Comparison of ENCODE assay signal across 8 cellular contexts in genomic region chr11:113305440-113306336, GRCh38. TPM values are rescaled to one million over a fixed set of nuclear protein-coding genes. Genes with fewer than 3 reads are reported as not detected.
DNase-seq lines count a peak whose midpoint lies in the region; ATAC-seq and TF ChIP-seq lines count a peak whose summit lies in the region.

No MANE protein-coding gene starts in this region.

- POLR2A ChIA-PET in activated CD4-positive, alpha-beta memory T cell treated with anti-CD3 and anti-CD28 coated beads for 36 hours (lab: Charles Lee), result interaction anchor here (1.3 kb wide), 1 partner anchor 9 kb away, joined by 5 read pairs; the partner anchor contains the start of gene TTC12

- no peaks in the 10 kb centered on the region for H3K36me3 Mint-ChIP-seq in activated CD4-positive, alpha-beta memory T cell treated with anti-CD3 and anti-CD28 coated beads for 36 hours
- no peaks in the 10 kb centered on the region for H3K36me3 Mint-ChIP-seq in mesothelial cell of epicardium

- peaks cover 2% of the 10 kb centered on the region for H3K4me1 Mint-ChIP-seq in activated CD4-positive, alpha-beta memory T cell treated with anti-CD3 and anti-CD28 coated beads for 36 hours (ENCODE audit: low read depth)
- no peaks in the 10 kb centered on the region for H3K4me1 Mint-ChIP-seq in mesothelial cell of epicardium

- H3K9me3 Mint-ChIP-seq in activated CD4-positive, alpha-beta memory T cell treated with anti-CD3 and anti-CD28 coated beads for 36 hours, result no peaks in the 10 kb centered on the region
- H3K9me3 Mint-ChIP-seq in mesothelial cell of epicardium, result no peaks in the 10 kb centered on the region

- intact Hi-C loops in activated CD4-positive, alpha-beta memory T cell treated with anti-CD3 and anti-CD28 coated beads for 36 hours (cut with micrococcal nuclease), result loop anchor here (1.0 to 2.0 kb wide), 3 partner anchors 227 to 491 kb away; no protein-coding TSS in a partner anchor

- peaks cover 5% of the 10 kb centered on the region for H3K27me3 Mint-ChIP-seq in activated CD4-positive, alpha-beta memory T cell treated with anti-CD3 and anti-CD28 coated beads for 36 hours
- H3K27me3 Mint-ChIP-seq in mesothelial cell of epicardium (ENCODE audit: low read depth), result peaks cover 7% of the 10 kb centered on the region

- peak; percentile 80 for ATAC-seq in HG02981 (IDR thresholded peaks at IDR 0.05; ENCODE audit: unreplicated experiment)

- H3K4me3 Mint-ChIP-seq in activated CD4-positive, alpha-beta memory T cell treated with anti-CD3 and anti-CD28 coated beads for 36 hours, result no peak overlapping the region
- H3K4me3 Mint-ChIP-seq in mesothelial cell of epicardium, result no peak overlapping the region

- peak; percentile 63 to 82 for DNase-seq in NCI-H524 (lab: John Stamatoyannopoulos, UW)
- DNase-seq in NCI-H524 treated with DMSO at 0.1 percent for 48 hours (lab: John Stamatoyannopoulos, UW), result no peak
- DNase-seq in NCI-H460 (ENCODE audit: extremely low read depth, low read depth), result peak; percentile 61
- DNase-seq in activated CD4-positive, alpha-beta memory T cell treated with anti-CD3 and anti-CD28 coated beads for 36 hours, result peak; percentile 79
- peak; percentile 67 for DNase-seq in effector CD4-positive, alpha-beta T cell
- peak; percentile 49 to 74 for DNase-seq in mesothelial cell of epicardium (ENCODE audit: low spot score in 2 of 2, unreplicated experiment in 2 of 2)
- DNase-seq in stimulated activated CD8-positive, alpha-beta memory T cell treated with anti-CD3 and anti-CD28 coated beads, Interleukin-4, amount 100 ng/mL, for 1 hour (ENCODE audit: low read depth in 2 of 2, low spot score in 1 of 2), result peak; percentile 30 to 44

- no peak overlapping the region for H3K27ac Mint-ChIP-seq in activated CD4-positive, alpha-beta memory T cell treated with anti-CD3 and anti-CD28 coated beads for 36 hours
- no peak overlapping the region for H3K27ac Mint-ChIP-seq in mesothelial cell of epicardium

- CTCF ChIA-PET in activated CD4-positive, alpha-beta memory T cell treated with anti-CD3 and anti-CD28 coated beads for 36 hours (lab: Charles Lee), result interaction anchor here (0.6 to 5.5 kb wide), 13 partner anchors 8 to 490 kb away, joined by 3 to 41 read pairs (median 4); partner anchors contain the start of gene TTC12

- TF ChIP-seq CTCF in mesothelial cell of epicardium (IDR thresholded peaks at IDR 0.05; ENCODE audit: unreplicated experiment), result peak; percentile 80

RNA-seq across cellular contexts. Expression of gene TTC12, which starts 8.7 kb away (rescaled TPM):
- 13.4 and 17.2 TPM in 2 replicates for total RNA-seq in NCI-H460 (2014; rRNA removed; shearing (Covaris generic))
- 24.0 and 33.6 TPM in 2 replicates for polyA plus RNA-seq in NCI-H460 (2014; cell fraction: nucleus; rRNA removed)
- 1 to 10 TPM; 7.4 to 8.9 TPM for total RNA-seq in activated CD4-positive, alpha-beta memory T cell treated with anti-CD3 and anti-CD28 coated beads for 36 hours
- total RNA-seq in mesothelial cell of epicardium, result 43.5 to 49.1 TPM (median 45.3 TPM) in 3 replicates
